ENCODE assay signal across 10 cellular contexts in genomic region chr3:71117572-71118247, GRCh38.
DNase-seq lines count a peak whose midpoint lies in the region; ATAC-seq and TF ChIP-seq lines count a peak whose summit lies in the region.
"Had no signal": no experiment of that assay in that cellular context is flagged by ENCODE, and none has a peak within 500 bp of the region (broad histone marks: within the 10 kb centered on the region; RNA-seq: fewer than 3 reads in every experiment).

No MANE protein-coding gene starts in this region.

- ATAC-seq in activated CD4-positive, alpha-beta T cell treated with anti-CD3 and anti-CD28 coated beads for 36 hours: peak; percentile 56
- no peak for ATAC-seq in HG03378 (IDR thresholded peaks at IDR 0.05; ENCODE audit: unreplicated experiment)
- no peak for ATAC-seq in GM21528 (IDR thresholded peaks at IDR 0.05; ENCODE audit: low FRiP score, unreplicated experiment)
- no peak for ATAC-seq in GM18505 (IDR thresholded peaks at IDR 0.05; ENCODE audit: unreplicated experiment)

- POLR2A ChIA-PET in activated CD4-positive, alpha-beta T cell treated with anti-CD3 and anti-CD28 coated beads for 36 hours (lab: Charles Lee): interaction anchor here (0.6 to 1.2 kb wide), 3 partner anchors 31 to 196 kb away, joined by 3 read pairs; no protein-coding TSS in a partner anchor

- H3K27me3 Mint-ChIP-seq in activated CD4-positive, alpha-beta T cell treated with anti-CD3 and anti-CD28 coated beads for 36 hours: no peaks in the 10 kb centered on the region

- TF ChIP-seq EP300 in esophagus muscularis mucosa (IDR thresholded peaks at IDR 0.05): no peak
- no peak for TF ChIP-seq EP300 in sigmoid colon (IDR thresholded peaks at IDR 0.05)

- no peaks in the 10 kb centered on the region for H3K36me3 ChIP-seq in esophagus muscularis mucosa
- H3K36me3 ChIP-seq in sigmoid colon: no peaks in the 10 kb centered on the region

- peak; percentile 25 for DNase-seq in activated CD4-positive, alpha-beta T cell treated with anti-CD3 and anti-CD28 coated beads for 36 hours
- DNase-seq in activated CD4-positive, alpha-beta T cell treated with anti-CD3 and anti-CD28 coated beads, Interleukin-2, amount 50 U/mL, for 4 hours: no peak
- DNase-seq in NCI-H187 (lab: John Stamatoyannopoulos, UW) (peak; percentile 19 to 47), esophagus muscularis mucosa (ENCODE audit: extremely low spot score) (no peak), sigmoid colon (no peak)
- DNase-seq: stimulated activated naive CD4-positive, alpha-beta T cell treated with Interleukin-2 at 50 U/mL for 16 hours had no signal

- H3K4me3 Mint-ChIP-seq in activated CD4-positive, alpha-beta T cell treated with anti-CD3 and anti-CD28 coated beads for 36 hours: no peak overlapping the region

- WGBS in esophagus muscularis mucosa: 61% methylated on average over 7 of the region's 7 CpGs
- WGBS in sigmoid colon, 2 donors: 66 to 78% methylated on average over 7 of the region's 7 CpGs

- H3K9me3 Mint-ChIP-seq in activated CD4-positive, alpha-beta T cell treated with anti-CD3 and anti-CD28 coated beads for 36 hours (ENCODE audit: low read depth): peaks cover 1% of the 10 kb centered on the region

- peaks cover 50% of the 10 kb centered on the region for H3K36me3 Mint-ChIP-seq in activated CD4-positive, alpha-beta T cell treated with anti-CD3 and anti-CD28 coated beads for 36 hours (ENCODE audit: low read depth)

- H3K4me1 Mint-ChIP-seq in activated CD4-positive, alpha-beta T cell treated with anti-CD3 and anti-CD28 coated beads for 36 hours: peaks cover 90% of the 10 kb centered on the region

- intact Hi-C loops in activated CD4-positive, alpha-beta T cell treated with anti-CD3 and anti-CD28 coated beads for 36 hours (cut with DNase I, micrococcal nuclease): no loop called here
- intact Hi-C loops in esophagus muscularis mucosa (cut with DNase I): no loop called here
- intact Hi-C loops in sigmoid colon (cut with DNase I): no loop called here

- H3K9me3 ChIP-seq in esophagus muscularis mucosa (no peaks in the 10 kb centered on the region), sigmoid colon (no peaks in the 10 kb centered on the region)

- H3K27ac ChIP-seq in esophagus muscularis mucosa (replicated peaks in 1 of 4): peak overlapping the region; percentile 22 to 84 (median 40)
- peak overlapping the region; percentile 39 to 86 (median 60) for H3K27ac ChIP-seq in sigmoid colon
- H3K27ac ChIP-seq: C4-2B had no signal

- CTCF ChIA-PET in activated CD4-positive, alpha-beta T cell treated with anti-CD3 and anti-CD28 coated beads for 36 hours (lab: Charles Lee): interaction anchor here (1.1 kb wide), 1 partner anchor 16 kb away, joined by 3 read pairs; no protein-coding TSS in a partner anchor

- TF ChIP-seq POLR2A in esophagus muscularis mucosa (IDR thresholded peaks at IDR 0.05; ENCODE audit: low read depth) (no peak), sigmoid colon (IDR thresholded peaks at IDR 0.05) (no peak), GM18505 (IDR thresholded peaks at IDR 0.05; ENCODE audit: borderline replicate concordance, extremely low read depth, insufficient read depth, insufficient read length) (no peak)

- H3K27ac Mint-ChIP-seq in activated CD4-positive, alpha-beta T cell treated with anti-CD3 and anti-CD28 coated beads for 36 hours: peak overlapping the region; percentile 91

- H3K4me3 ChIP-seq in esophagus muscularis mucosa (no peak overlapping the region), sigmoid colon (no peak overlapping the region)

- H3K27me3 ChIP-seq in esophagus muscularis mucosa (no peaks in the 10 kb centered on the region), sigmoid colon (no peaks in the 10 kb centered on the region)

- H3K4me1 ChIP-seq in esophagus muscularis mucosa (peaks cover 24 to 92% (median 90%) of the 10 kb centered on the region in 4 donors), sigmoid colon (peaks cover 0 to 94% (median 55%) of the 10 kb centered on the region in 4 donors)

- TF ChIP-seq CTCF in esophagus muscularis mucosa (IDR thresholded peaks at IDR 0.05) (no peak), sigmoid colon (IDR thresholded peaks at IDR 0.05) (no peak)

Comparison
In these comparisons a context has a peak if more than half of its experiments do, and no peak if none do; other contexts are left out.
1. DNase-seq: peak in activated CD4-positive, alpha-beta T cell treated with anti-CD3 and anti-CD28 coated beads for 36 hours (single experiment) and NCI-H187 (2 of 2); none in activated CD4-positive, alpha-beta T cell treated with anti-CD3 and anti-CD28 coated beads, Interleukin-2, amount 50 U/mL, for 4 hours (0 of 2), esophagus muscularis mucosa (single experiment) and sigmoid colon (single experiment).